ENCODE assay signal across 1 cellular context in genomic region chr17:57986841-57987581, GRCh38.
TF ChIP-seq lines count a peak whose summit lies in the region.

No MANE protein-coding gene starts in this region.

TF ChIP-seq in GM12878, 131 proteins besides CTCF, POLR2A, EP300 and RAD21:
- TF ChIP-seq IKZF2 (IDR thresholded peaks at IDR 0.05) (0 out of 4 replicates have a peak, but pooled peaks of 1 of the 2 experiments have one; percentile 25), CUX1 (IDR thresholded peaks at IDR 0.05; ENCODE audit: insufficient replicate concordance, low read depth, low read length) (no peak), IKZF1 (conservative IDR thresholded peaks at IDR 0.05) (peak; percentile 24; the same call in 1 of the 2 replicates), BMI1 (IDR thresholded peaks at IDR 0.05; ENCODE audit: borderline replicate concordance) (no peak), YY1 (IDR thresholded peaks at IDR 0.05; ENCODE audit: low read depth, low read length) (0 out of 2 replicates have a peak, but pooled peaks have one; percentile 3), HDGF (IDR thresholded peaks at IDR 0.05) (0 out of 2 replicates have a peak, but pooled peaks have one; percentile 22), ZNF592 (IDR thresholded peaks at IDR 0.05) (no peak), GATAD2B (conservative IDR thresholded peaks at IDR 0.05; ENCODE audit: low read depth) (no peak), CBX3 (IDR thresholded peaks at IDR 0.05; ENCODE audit: borderline replicate concordance, low read depth) (no peak), CREM (IDR thresholded peaks at IDR 0.05; ENCODE audit: low read depth) (0 out of 2 replicates have a peak, but pooled peaks have one; percentile 1)
